ENCODE assay signal across 12 cellular contexts in genomic region chr21:39079617-39080016, GRCh38.
DNase-seq lines count a peak whose midpoint lies in the region; ATAC-seq and TF ChIP-seq lines count a peak whose summit lies in the region.
"Had no signal": no experiment of that assay in that cellular context is flagged by ENCODE, and none has a peak within 500 bp of the region (broad histone marks: within the 10 kb centered on the region; RNA-seq: fewer than 3 reads in every experiment).

No MANE protein-coding gene starts in this region.

- H3F3A ChIP-seq in GM23338 (replicated peaks; ENCODE audit: low read depth) (no peaks in the 10 kb centered on the region), PC-9 (ENCODE audit: insufficient read depth, low read depth) (no peaks in the 10 kb centered on the region)

- no peak overlapping the region for H4K12ac ChIP-seq in trophoblast cell (ENCODE audit: low read depth, low read length)

- H3K27ac Mint-ChIP-seq in GM23338: 0 out of 2 replicates have a peak overlapping the region, but pooled peaks have one; percentile 44
- no peak overlapping the region for H3K27ac Mint-ChIP-seq in effector memory CD8-positive, alpha-beta T cell

- DNase-seq in GM23338 (ENCODE audit: low spot score) (no peak), body of pancreas (peak; percentile 28 to 90 (median 42)), right cardiac atrium (peak; percentile 72 to 90 (median 89)), trophoblast cell (peak; percentile 24 to 33), H4 (ENCODE audit: low spot score) (no peak), PC-9 (no peak), LoVo (ENCODE audit: low spot score) (no peak)
- no peak for DNase-seq in effector memory CD8-positive, alpha-beta T cell
- DNase-seq: activated T-cell treated with anti-CD3 and anti-CD28 coated beads, Interleukin-2, amount 50 U/mL, for 1 hour; DND-41 had no signal

- peaks cover 4% of the 10 kb centered on the region for H3K27me3 Mint-ChIP-seq in GM23338 (ENCODE audit: insufficient read depth, low read depth, poor library complexity)
- peaks cover 39 to 54% of the 10 kb centered on the region in 2 donors for H3K27me3 Mint-ChIP-seq in effector memory CD8-positive, alpha-beta T cell

- CTCF ChIA-PET in PC-9 (lab: Charles Lee): no interaction called here

- peaks cover 15% of the 10 kb centered on the region for H3K9me3 Mint-ChIP-seq in GM23338
- H3K9me3 Mint-ChIP-seq in effector memory CD8-positive, alpha-beta T cell: peaks cover 0 to 3% of the 10 kb centered on the region in 2 donors

- H2AFZ ChIP-seq in GM23338 (no peak overlapping the region), trophoblast cell (ENCODE audit: insufficient read depth, low read length, poor library complexity) (no peak overlapping the region), PC-9 (no peak overlapping the region)

- 63 to 85% methylated on average over 15 of the region's 15 CpGs for WGBS in body of pancreas, 2 donors
- 69% methylated on average over 15 of the region's 15 CpGs for WGBS in right cardiac atrium
- WGBS in trophoblast cell (ENCODE audit: extremely low coverage, insufficient coverage, insufficient read length): no CpG with 5 or more reads among the region's 15 CpGs

- peaks cover 21% of the 10 kb centered on the region for H3K4me1 Mint-ChIP-seq in GM23338
- H3K4me1 Mint-ChIP-seq in effector memory CD8-positive, alpha-beta T cell (ENCODE audit: low read depth in 2 of 2): no peaks in the 10 kb centered on the region

- H3K9me3 ChIP-seq in body of pancreas (no peaks in the 10 kb centered on the region), right cardiac atrium (ENCODE audit: control insufficient read depth, low read length) (no peaks in the 10 kb centered on the region), trophoblast cell (ENCODE audit: insufficient read depth, low read depth, low read length) (no peaks in the 10 kb centered on the region), PC-9 (ENCODE audit: insufficient read depth, low read depth) (no peaks in the 10 kb centered on the region)
- H3K9me3 ChIP-seq: breast epithelium had no signal

- no peak overlapping the region for H2BK5ac ChIP-seq in trophoblast cell (ENCODE audit: low read depth, low read length, poor library complexity)

- no peak for TF ChIP-seq POLR2A in body of pancreas (IDR thresholded peaks at IDR 0.05)

- peaks cover 4% of the 10 kb centered on the region; the same call in 1 of the 2 replicates for H3K4me1 ChIP-seq in GM23338 (ENCODE audit: insufficient read depth)
- H3K4me1 ChIP-seq in body of pancreas: peaks cover 11% of the 10 kb centered on the region
- no peaks in the 10 kb centered on the region for H3K4me1 ChIP-seq in right cardiac atrium (ENCODE audit: control insufficient read depth, insufficient read depth, low read length)
- no peaks in the 10 kb centered on the region for H3K4me1 ChIP-seq in trophoblast cell (ENCODE audit: control insufficient read depth in 1 of 2, insufficient read depth in 2 of 2, low read length in 2 of 2)
- no peaks in the 10 kb centered on the region for H3K4me1 ChIP-seq in PC-9 (replicated peaks; ENCODE audit: insufficient read depth)
- H3K4me1 ChIP-seq: breast epithelium had no signal

- intact Hi-C loops in body of pancreas (cut with DNase I) (no loop called here), right cardiac atrium (cut with DNase I) (no loop called here), PC-9 (cut with micrococcal nuclease; ENCODE audit: unreplicated experiment) (loop anchor here (10.0 kb wide), 1 partner anchor 165 kb away; no protein-coding TSS in a partner anchor)

- H3K27me3 ChIP-seq in GM23338 (ENCODE audit: insufficient read depth): no peaks in the 10 kb centered on the region
- H3K27me3 ChIP-seq in body of pancreas: no peaks in the 10 kb centered on the region
- H3K27me3 ChIP-seq in right cardiac atrium (ENCODE audit: control insufficient read depth, insufficient read depth): no peaks in the 10 kb centered on the region
- no peaks in the 10 kb centered on the region for H3K27me3 ChIP-seq in trophoblast cell (ENCODE audit: insufficient read depth, low read length)
- H3K27me3 ChIP-seq in PC-9 (ENCODE audit: insufficient read depth, low read depth): no peaks in the 10 kb centered on the region
- H3K27me3 ChIP-seq: breast epithelium had no signal

- H4K91ac ChIP-seq in trophoblast cell (ENCODE audit: low read depth, low read length): no peak overlapping the region

- no peak overlapping the region for H3K4me3 ChIP-seq in GM23338
- no peak overlapping the region for H3K4me3 ChIP-seq in body of pancreas
- H3K4me3 ChIP-seq in right cardiac atrium (ENCODE audit: low read length): no peak overlapping the region
- H3K4me3 ChIP-seq in trophoblast cell (ENCODE audit: low read depth, low read length): no peak overlapping the region
- no peak overlapping the region for H3K4me3 ChIP-seq in PC-9
- H3K4me3 ChIP-seq: breast epithelium had no signal

- no peak overlapping the region for H4K8ac ChIP-seq in trophoblast cell (ENCODE audit: low read depth, low read length)

- no peak overlapping the region for H3K4ac ChIP-seq in trophoblast cell (ENCODE audit: low read depth, low read length)

- H3K18ac ChIP-seq in trophoblast cell (ENCODE audit: low read length): no peak overlapping the region

- H3K9ac ChIP-seq in trophoblast cell (ENCODE audit: low read length): no peak overlapping the region

- H4K20me1 ChIP-seq in GM23338 (replicated peaks; ENCODE audit: insufficient read depth) (no peaks in the 10 kb centered on the region), PC-9 (ENCODE audit: insufficient read depth) (no peaks in the 10 kb centered on the region)

- no TSS peak for BruUV-seq in PC-9 (replicated peaks; lab: Mats Ljungman, UMichigan)

- no peak overlapping the region for H2BK12ac ChIP-seq in trophoblast cell (ENCODE audit: low read length)

- H3K27ac ChIP-seq in GM23338 (ENCODE audit: low read depth) (no peak overlapping the region), body of pancreas (peak overlapping the region in 1 of 4 donors; percentile 47), right cardiac atrium (ENCODE audit: low read length) (no peak overlapping the region), trophoblast cell (ENCODE audit: low read depth, low read length) (no peak overlapping the region), PC-9 (no peak overlapping the region)
- H3K27ac ChIP-seq: breast epithelium, VCaP had no signal

- no peak overlapping the region for H3K23ac ChIP-seq in trophoblast cell (ENCODE audit: low read length)

- POLR2A ChIA-PET in PC-9 (lab: Charles Lee; ENCODE audit: unreplicated experiment): no interaction called here

- H3K4me2 ChIP-seq in GM23338: no peak overlapping the region
- no peak overlapping the region for H3K4me2 ChIP-seq in trophoblast cell (ENCODE audit: low read length)
- no peak overlapping the region for H3K4me2 ChIP-seq in PC-9

- no peaks in the 10 kb centered on the region for H3K79me1 ChIP-seq in trophoblast cell (ENCODE audit: low read length)

- no peak overlapping the region for H3K4me3 Mint-ChIP-seq in GM23338
- no peak overlapping the region for H3K4me3 Mint-ChIP-seq in effector memory CD8-positive, alpha-beta T cell

- H3K14ac ChIP-seq in trophoblast cell (ENCODE audit: low read length): no peak overlapping the region

- peaks cover 3% of the 10 kb centered on the region; the same call in 1 of the 2 replicates for H3K36me3 ChIP-seq in GM23338 (ENCODE audit: insufficient read depth)
- no peaks in the 10 kb centered on the region for H3K36me3 ChIP-seq in body of pancreas (replicated peaks in 1 of 2; ENCODE audit: insufficient read depth in 1 of 2, low read depth in 2 of 2)
- H3K36me3 ChIP-seq in trophoblast cell (ENCODE audit: control insufficient read depth in 1 of 2, insufficient read depth in 2 of 2, low read length in 2 of 2): no peaks in the 10 kb centered on the region
- H3K36me3 ChIP-seq in PC-9 (ENCODE audit: low read depth): no peaks in the 10 kb centered on the region
- H3K36me3 ChIP-seq: breast epithelium had no signal

- ATAC-seq in GM23338 (no peak), body of pancreas (peak; percentile 37), right cardiac atrium (peak; percentile 69 to 75)
- no peak for ATAC-seq in effector memory CD8-positive, alpha-beta T cell (replicated peaks)

- TF ChIP-seq CTCF in GM23338 (conservative IDR thresholded peaks at IDR 0.05; ENCODE audit: low read depth in 2 of 2) (no peak), body of pancreas (IDR thresholded peaks at IDR 0.05) (no peak), PC-9 (conservative IDR thresholded peaks at IDR 0.05) (no peak)

- H3K9me2 ChIP-seq in GM23338 (ENCODE audit: insufficient read depth) (no peaks in the 10 kb centered on the region), PC-9 (ENCODE audit: insufficient read depth) (no peaks in the 10 kb centered on the region)

- no peak overlapping the region for H2BK120ac ChIP-seq in trophoblast cell (ENCODE audit: insufficient read depth, low read length, poor library complexity)

- H2AK5ac ChIP-seq in trophoblast cell (ENCODE audit: low read length): no peak overlapping the region

- H3K79me2 ChIP-seq in GM23338 (replicated peaks; ENCODE audit: insufficient read depth): no peaks in the 10 kb centered on the region
- H3K79me2 ChIP-seq in trophoblast cell (ENCODE audit: control insufficient read depth, insufficient read depth, low read length, poor library complexity): no peaks in the 10 kb centered on the region
- H3K79me2 ChIP-seq in PC-9 (ENCODE audit: low read depth): no peaks in the 10 kb centered on the region

- H3K36me3 Mint-ChIP-seq in GM23338 (ENCODE audit: low read depth): peaks cover 6% of the 10 kb centered on the region; the same call in 1 of the 3 replicates
- H3K36me3 Mint-ChIP-seq in effector memory CD8-positive, alpha-beta T cell (ENCODE audit: insufficient read depth): no peaks in the 10 kb centered on the region

TF ChIP-seq in GM23338, 12 proteins besides CTCF, POLR2A, EP300 and RAD21 (continues in another document):
- TF ChIP-seq ZNF114 (CRISPR knock-in tag; IDR thresholded peaks at IDR 0.05) (no peak), EZH2 (IDR thresholded peaks at IDR 0.05; ENCODE audit: low read depth, unreplicated experiment) (no peak), JUNB (IDR thresholded peaks at IDR 0.05; ENCODE audit: unreplicated experiment) (no peak), EZH2phosphoT487 (IDR thresholded peaks at IDR 0.05; ENCODE audit: unreplicated experiment) (no peak), CREB1 (CRISPR knock-in tag; IDR thresholded peaks at IDR 0.05; ENCODE audit: low read depth) (no peak)

Comparison
In these comparisons a context has a peak if more than half of its experiments do, and no peak if none do; other contexts are left out.
1. ATAC-seq: peak in body of pancreas (single experiment) and right cardiac atrium (2 of 2); none in GM23338 (single experiment) and effector memory CD8-positive, alpha-beta T cell (single experiment).
2. DNase-seq: peak in body of pancreas (4 of 4), right cardiac atrium (3 of 3) and trophoblast cell (2 of 2); none in GM23338 (single experiment), H4 (single experiment), effector memory CD8-positive, alpha-beta T cell (0 of 3), PC-9 (0 of 2) and LoVo (single experiment).